In genomic region chr2:182426082-182426914, GRCh38 we compare ENCODE assay signal across 10 cellular contexts. TPM values are rescaled to one million over a fixed set of nuclear protein-coding genes. Genes with fewer than 3 reads are reported as not detected.
A peak's percentile ranks its signal among the peaks of the same experiment; 100 is the strongest.
DNase-seq lines count a peak whose midpoint lies in the region; ATAC-seq and TF ChIP-seq lines count a peak whose summit lies in the region.
"Had no signal": no experiment of that assay in that cellular context is flagged by ENCODE, and none has a peak within 500 bp of the region (broad histone marks: within the 10 kb centered on the region; RNA-seq: fewer than 3 reads in every experiment).

No MANE protein-coding gene starts in this region.

- intact Hi-C loops in lower leg skin (cut with DNase I; ENCODE audit: low total_unique reads) = no loop called here

- no peaks in the 10 kb centered on the region for H3K27me3 ChIP-seq in adipocyte (replicated peaks; ENCODE audit: control insufficient read depth, insufficient read depth, low read length)
- H3K27me3 ChIP-seq in right atrium auricular region = no peaks in the 10 kb centered on the region
- H3K27me3 ChIP-seq in rectal smooth muscle tissue (ENCODE audit: control insufficient read depth, insufficient read depth, low read length) = no peaks in the 10 kb centered on the region

- H3K27ac ChIP-seq in right atrium auricular region (peak overlapping the region; percentile 33 to 73), rectal smooth muscle tissue (ENCODE audit: low read depth, low read length) (peak overlapping the region; percentile 60)

- no peaks in the 10 kb centered on the region for H3K36me3 ChIP-seq in adipocyte (ENCODE audit: control insufficient read depth, insufficient read depth, low read length, severe bottlenecking)
- H3K36me3 ChIP-seq in right atrium auricular region = no peaks in the 10 kb centered on the region
- H3K36me3 ChIP-seq in rectal smooth muscle tissue (ENCODE audit: control insufficient read depth, insufficient read depth, low read length) = no peaks in the 10 kb centered on the region

- TF ChIP-seq POLR2A in lower leg skin (IDR thresholded peaks at IDR 0.05) = no peak

- H3K9ac ChIP-seq in adipocyte (ENCODE audit: low read length) (peak overlapping the region; percentile 91), rectal smooth muscle tissue (ENCODE audit: low read length) (no peak overlapping the region)

- H3K4me3 ChIP-seq in adipocyte (ENCODE audit: low read length) (peak overlapping the region; percentile 91), right atrium auricular region (peak overlapping the region; percentile 41 to 47), rectal smooth muscle tissue (ENCODE audit: low read length) (peak overlapping the region; percentile 59), lower leg skin (ENCODE audit: low read depth, poor library complexity, severe bottlenecking) (no peak overlapping the region)

- WGBS in lower leg skin, 2 donors = 38 to 40% methylated on average over 8 of the region's 8 CpGs

- no peaks in the 10 kb centered on the region for H3K9me3 ChIP-seq in adipocyte (ENCODE audit: control insufficient read depth, low read length)
- no peaks in the 10 kb centered on the region for H3K9me3 ChIP-seq in right atrium auricular region

- no peak for ATAC-seq in HG03432 (IDR thresholded peaks at IDR 0.05; ENCODE audit: unreplicated experiment)

- no peak for TF ChIP-seq CTCF in right atrium auricular region (IDR thresholded peaks at IDR 0.05)
- no peak for TF ChIP-seq CTCF in lower leg skin (IDR thresholded peaks at IDR 0.05)

- H3K4me1 ChIP-seq in adipocyte (ENCODE audit: control insufficient read depth, insufficient read depth, low read length) (peaks cover 32% of the 10 kb centered on the region), right atrium auricular region (no peaks in the 10 kb centered on the region), rectal smooth muscle tissue (ENCODE audit: control insufficient read depth, insufficient read depth, low read length) (no peaks in the 10 kb centered on the region)

- DNase-seq in AG20443 (ENCODE audit: low spot score) = peak; percentile 19
- DNase-seq in adipocyte (ENCODE audit: low read depth) = peak; percentile 76
- DNase-seq in right atrium auricular region (ENCODE audit: low spot score) = no peak
- no peak for DNase-seq in lower leg skin (ENCODE audit: low spot score in 2 of 2)
- no peak for DNase-seq in islet precursor cell
- DNase-seq in occipital lobe (lab: John Stamatoyannopoulos, UW) = no peak
- DNase-seq: activated T-cell treated with anti-CD3 and anti-CD28 coated beads for 4 hours, NCI-H510A had no signal

RNA-seq across cellular contexts. Expression of gene PDE1A, which starts 0.5 kb away (rescaled TPM):
- total RNA-seq in right atrium auricular region (10 to 100 TPM in 1 of 2 donors, 1 to 10 TPM in 1; 7.0 to 10.7 TPM), lower leg skin (1 to 10 TPM in 3 of 4 donors, under 1 TPM in 1; 0.11 to 4.3 (median 2.2) TPM), occipital lobe (42.1 TPM)

Comparison
In these comparisons a context has a peak if more than half of its experiments do, and no peak if none do; other contexts are left out.
1. DNase-seq: peak in AG20443 (single experiment) and adipocyte (single experiment); none in right atrium auricular region (single experiment), lower leg skin (0 of 2), islet precursor cell (single experiment) and occipital lobe (single experiment).